8 cellular contexts compared by ENCODE assay signal in genomic region chr12:109777544-109777943, GRCh38. TPM values are rescaled to one million over a fixed set of nuclear protein-coding genes. Genes with fewer than 3 reads are reported as not detected.
DNase-seq lines count a peak whose midpoint lies in the region; ATAC-seq and TF ChIP-seq lines count a peak whose summit lies in the region.

No MANE protein-coding gene starts in this region.

- ATAC-seq in RWPE2 (ENCODE audit: low read depth): 0 out of 3 replicates have a peak, but pooled peaks have one; percentile 23
- ATAC-seq in HG03280 (IDR thresholded peaks at IDR 0.05; ENCODE audit: unreplicated experiment): no peak
- no peak for ATAC-seq in HG03097 (IDR thresholded peaks at IDR 0.05; ENCODE audit: low FRiP score, unreplicated experiment)

- DNase-seq in Caki2 (ENCODE audit: low read depth): peak; percentile 14
- DNase-seq in HCEC 1CT: peak; percentile 48
- no peak for DNase-seq in RWPE2 (ENCODE audit: low spot score)
- DNase-seq in choroid plexus epithelial cell (ENCODE audit: low read depth): peak; percentile 27
- peak in 2 of 3 experiments; percentile 13 to 16 for DNase-seq in stimulated activated CD4-positive, alpha-beta T cell treated with anti-CD3 and anti-CD28 coated beads, TNF-alpha, amount 100 ng/mL, for 24 hours (ENCODE audit: low read depth in 3 of 3)
- no peak for DNase-seq in islet precursor cell

- H3K4me3 ChIP-seq in RWPE2 (ENCODE audit: severe bottlenecking) (no peak overlapping the region), choroid plexus epithelial cell (ENCODE audit: low read depth, low read length) (no peak overlapping the region)

- no peak overlapping the region for H3K27ac ChIP-seq in RWPE2 (ENCODE audit: poor library complexity, severe bottlenecking)

- in situ Hi-C loops in Caki2 (cut with HindIII; ENCODE audit: low pct_unique_long_range_greater_than_20kb, low sequenced_read_pairs): no loop called here

- peaks cover 7% of the 10 kb centered on the region for H3K4me1 ChIP-seq in RWPE2 (ENCODE audit: insufficient read depth, poor library complexity, severe bottlenecking)

- H3K9me3 ChIP-seq in RWPE2 (ENCODE audit: severe bottlenecking): no peaks in the 10 kb centered on the region

- H3K27me3 ChIP-seq in RWPE2 (ENCODE audit: insufficient read depth, poor library complexity, severe bottlenecking): no peaks in the 10 kb centered on the region

- TF ChIP-seq CTCF in RWPE2 (IDR thresholded peaks at IDR 0.05; ENCODE audit: poor library complexity, severe bottlenecking): no peak
- no peak for TF ChIP-seq CTCF in choroid plexus epithelial cell (conservative IDR thresholded peaks at IDR 0.05; ENCODE audit: low read depth, low read length)

- no peaks in the 10 kb centered on the region for H3K36me3 ChIP-seq in RWPE2 (ENCODE audit: low read depth)

RNA-seq across cellular contexts. Expression of gene TRPV4, which starts 55.7 kb away (rescaled TPM):
- not detected in 2 replicates for total RNA-seq in Caki2 (2014; rRNA removed; shearing (Covaris generic); ENCODE audit: low replicate concordance)

Comparison
In these comparisons a context has a peak if more than half of its experiments do, and no peak if none do; other contexts are left out.
1. DNase-seq: peak in Caki2 (single experiment), HCEC 1CT (single experiment), choroid plexus epithelial cell (single experiment) and stimulated activated CD4-positive, alpha-beta T cell treated with anti-CD3 and anti-CD28 coated beads, TNF-alpha, amount 100 ng/mL, for 24 hours (2 of 3); none in RWPE2 (single experiment) and islet precursor cell (single experiment).